ENCODE assay signal across 8 cellular contexts in genomic region chr13:113585828-113586355, GRCh38. TPM values are rescaled to one million over a fixed set of nuclear protein-coding genes. Genes with fewer than 3 reads are reported as not detected.
DNase-seq lines count a peak whose midpoint lies in the region; ATAC-seq and TF ChIP-seq lines count a peak whose summit lies in the region.
"Had no signal": no experiment of that assay in that cellular context is flagged by ENCODE, and none has a peak within 500 bp of the region (broad histone marks: within the 10 kb centered on the region; RNA-seq: fewer than 3 reads in every experiment).

No MANE protein-coding gene starts in this region.

- H3K27me3 ChIP-seq in HAP-1 (ENCODE audit: low read depth) (no peaks in the 10 kb centered on the region), gastrocnemius medialis (no peaks in the 10 kb centered on the region)

- peaks cover 35% of the 10 kb centered on the region for H3K36me3 Mint-ChIP-seq in T-helper 2 cell treated with Interferon-gamma antibody and Interleukin-4, amounts not matched to agents 5 μg/mL and 100 μg/mL, for 36 hours (ENCODE audit: low read depth)

- H3K27ac ChIP-seq in gastrocnemius medialis: no peak overlapping the region
- H3K27ac ChIP-seq: epithelial cell of prostate had no signal

- TF ChIP-seq POLR2A in gastrocnemius medialis (IDR thresholded peaks at IDR 0.05): no peak

- H3K27ac Mint-ChIP-seq in T-helper 2 cell treated with Interferon-gamma antibody and Interleukin-4, amounts not matched to agents 5 μg/mL and 100 μg/mL, for 36 hours: peak overlapping the region; percentile 94

- no peaks in the 10 kb centered on the region for H3K9me3 Mint-ChIP-seq in T-helper 2 cell treated with Interferon-gamma antibody and Interleukin-4, amounts not matched to agents 5 μg/mL and 100 μg/mL, for 36 hours

- in situ Hi-C loops in HAP-1 (cut with MboI; ENCODE audit: low sequenced_read_pairs) (no loop called here), gastrocnemius medialis (cut with MboI; ENCODE audit: low sequenced_read_pairs in 4 of 4) (no loop called here)

- peak overlapping the region; percentile 49 for H3K4me3 ChIP-seq in HAP-1
- H3K4me3 ChIP-seq in fibroblast of mammary gland (ENCODE audit: control insufficient read depth, low read depth, low read length): peak overlapping the region; percentile 60
- H3K4me3 ChIP-seq in gastrocnemius medialis: peak overlapping the region in 3 of 4 donors; percentile 40 to 57 (median 51)

- ATAC-seq in gastrocnemius medialis (no peak), HG02938 (IDR thresholded peaks at IDR 0.05; ENCODE audit: unreplicated experiment) (no peak), GM21515 (IDR thresholded peaks at IDR 0.05; ENCODE audit: unreplicated experiment) (no peak)

- peaks cover 29% of the 10 kb centered on the region for H3K4me1 Mint-ChIP-seq in T-helper 2 cell treated with Interferon-gamma antibody and Interleukin-4, amounts not matched to agents 5 μg/mL and 100 μg/mL, for 36 hours (ENCODE audit: low read depth)

- no peaks in the 10 kb centered on the region for H3K27me3 Mint-ChIP-seq in T-helper 2 cell treated with Interferon-gamma antibody and Interleukin-4, amounts not matched to agents 5 μg/mL and 100 μg/mL, for 36 hours (ENCODE audit: low read depth)

- H3K36me3 ChIP-seq in HAP-1 (replicated peaks): peaks cover 49% of the 10 kb centered on the region
- H3K36me3 ChIP-seq in gastrocnemius medialis: peaks cover 0 to 7% of the 10 kb centered on the region in 2 donors

- intact Hi-C loops in gastrocnemius medialis (cut with DNase I; ENCODE audit: low total_unique reads): no loop called here

- H3K9me3 ChIP-seq in HAP-1 (no peaks in the 10 kb centered on the region), gastrocnemius medialis (no peaks in the 10 kb centered on the region)

- peak in 1 of 2 experiments; percentile 7 for DNase-seq in HAP-1 (ENCODE audit: low spot score in 2 of 2)
- no peak for DNase-seq in T-helper 2 cell treated with Interferon-gamma antibody and Interleukin-4, amounts not matched to agents 5 μg/mL and 100 μg/mL, for 36 hours (ENCODE audit: low spot score)
- DNase-seq in fibroblast of mammary gland (ENCODE audit: low read depth): no peak
- no peak for DNase-seq in gastrocnemius medialis
- DNase-seq in stimulated activated CD8-positive, alpha-beta memory T cell treated with anti-CD3 and anti-CD28 coated beads, Interleukin-4, amount 100 ng/mL, for 48 hours: no peak

- TF ChIP-seq CTCF in fibroblast of mammary gland (conservative IDR thresholded peaks at IDR 0.05; ENCODE audit: control insufficient read depth, insufficient read depth, low read depth, low read length) (no peak), gastrocnemius medialis (IDR thresholded peaks at IDR 0.05 in 4 of 5, conservative IDR thresholded peaks at IDR 0.05 in 1 of 5) (no peak)

- peak overlapping the region; percentile 95 for H3K4me3 Mint-ChIP-seq in T-helper 2 cell treated with Interferon-gamma antibody and Interleukin-4, amounts not matched to agents 5 μg/mL and 100 μg/mL, for 36 hours

- H3K4me1 ChIP-seq in HAP-1: peaks cover 14% of the 10 kb centered on the region
- H3K4me1 ChIP-seq in gastrocnemius medialis: peaks cover 0 to 2% of the 10 kb centered on the region in 2 donors

RNA-seq across cellular contexts. Expression of gene TFDP1, which starts 1.3 kb away (rescaled TPM):
- 10 to 100 TPM; 14.9 to 35.4 (median 29.1) TPM for total RNA-seq in gastrocnemius medialis
